In genomic region chr6:16803294-16804006, GRCh38 we compare ENCODE assay signal across 9 cellular contexts. TPM values are rescaled to one million over a fixed set of nuclear protein-coding genes. Genes with fewer than 3 reads are reported as not detected.
DNase-seq lines count a peak whose midpoint lies in the region; ATAC-seq and TF ChIP-seq lines count a peak whose summit lies in the region.
"Had no signal": no experiment of that assay in that cellular context is flagged by ENCODE, and none has a peak within 500 bp of the region (broad histone marks: within the 10 kb centered on the region; RNA-seq: fewer than 3 reads in every experiment).

No MANE protein-coding gene starts in this region.

- H3K27ac Mint-ChIP-seq in neural crest cell (ENCODE audit: unreplicated experiment): peak overlapping the region; percentile 6

- intact Hi-C loops in left cardiac atrium (cut with DNase I): no loop called here

- no peaks in the 10 kb centered on the region for H3K9me3 Mint-ChIP-seq in neural crest cell

- peaks cover 12% of the 10 kb centered on the region for H3K27me3 Mint-ChIP-seq in neural crest cell (ENCODE audit: low read depth)

- TF ChIP-seq CTCF in astrocyte of the spinal cord (IDR thresholded peaks at IDR 0.05; ENCODE audit: low read depth, low read length): peak; percentile 2
- TF ChIP-seq CTCF in neural crest cell (conservative IDR thresholded peaks at IDR 0.05): no peak

- peak overlapping the region; percentile 79 for H3K4me3 Mint-ChIP-seq in neural crest cell

- H3K36me3 Mint-ChIP-seq in neural crest cell (ENCODE audit: low read depth): no peaks in the 10 kb centered on the region

- H3K4me1 Mint-ChIP-seq in neural crest cell: peaks cover 25% of the 10 kb centered on the region

- DNase-seq in C1 segment of cervical spinal cord (lab: John Stamatoyannopoulos, UW): peak in 13 of 14 donors; percentile 11 to 94 (median 57)
- DNase-seq in astrocyte of the spinal cord (ENCODE audit: low read depth, low spot score): peak; percentile 88
- peak; percentile 57 for DNase-seq in left cardiac atrium
- peak; percentile 42 for DNase-seq in neural crest cell (ENCODE audit: low read depth, low spot score)
- DNase-seq in activated CD8-positive, alpha-beta memory T cell treated with anti-CD3 and anti-CD28 coated beads, Interleukin-2, amount 50 U/mL, for 4 hours: no peak
- DNase-seq in HT-29 (ENCODE audit: low spot score): no peak
- DNase-seq: stimulated activated CD8-positive, alpha-beta memory T cell treated with anti-CD3 and anti-CD28 coated beads, Interleukin-4, amount 100 ng/mL, for 48 hours had no signal

- H3K4me3 ChIP-seq in astrocyte of the spinal cord (ENCODE audit: low read depth, low read length): no peak overlapping the region

- in situ Hi-C loops in astrocyte of the spinal cord (cut with HindIII; ENCODE audit: low sequenced_read_pairs): no loop called here

- ATAC-seq in left cardiac atrium (peak; percentile 90 to 91), GM19324 (IDR thresholded peaks at IDR 0.05; ENCODE audit: low FRiP score, unreplicated experiment) (no peak), HG03520 (IDR thresholded peaks at IDR 0.05; ENCODE audit: unreplicated experiment) (no peak)

RNA-seq across cellular contexts. Expression of gene ATXN1, which starts 42.2 kb away (rescaled TPM):
- 10 to 100 TPM; 34.6 to 36.7 TPM for total RNA-seq in left cardiac atrium
- 2.1 and 3.9 TPM in 2 replicates for total RNA-seq in neural crest cell
- total RNA-seq in HT-29 (2014; rRNA removed; shearing (Covaris generic)): 33.2 and 39.1 TPM in 2 replicates

Comparison
In these comparisons a context has a peak if more than half of its experiments do, and no peak if none do; other contexts are left out.
1. DNase-seq: peak in C1 segment of cervical spinal cord (13 of 14), astrocyte of the spinal cord (single experiment), left cardiac atrium (single experiment) and neural crest cell (single experiment); none in activated CD8-positive, alpha-beta memory T cell treated with anti-CD3 and anti-CD28 coated beads, Interleukin-2, amount 50 U/mL, for 4 hours (single experiment) and HT-29 (single experiment).
2. ATAC-seq: peak in left cardiac atrium (2 of 2); none in GM19324 (single experiment) and HG03520 (single experiment).